In the genomic region with DNA sequence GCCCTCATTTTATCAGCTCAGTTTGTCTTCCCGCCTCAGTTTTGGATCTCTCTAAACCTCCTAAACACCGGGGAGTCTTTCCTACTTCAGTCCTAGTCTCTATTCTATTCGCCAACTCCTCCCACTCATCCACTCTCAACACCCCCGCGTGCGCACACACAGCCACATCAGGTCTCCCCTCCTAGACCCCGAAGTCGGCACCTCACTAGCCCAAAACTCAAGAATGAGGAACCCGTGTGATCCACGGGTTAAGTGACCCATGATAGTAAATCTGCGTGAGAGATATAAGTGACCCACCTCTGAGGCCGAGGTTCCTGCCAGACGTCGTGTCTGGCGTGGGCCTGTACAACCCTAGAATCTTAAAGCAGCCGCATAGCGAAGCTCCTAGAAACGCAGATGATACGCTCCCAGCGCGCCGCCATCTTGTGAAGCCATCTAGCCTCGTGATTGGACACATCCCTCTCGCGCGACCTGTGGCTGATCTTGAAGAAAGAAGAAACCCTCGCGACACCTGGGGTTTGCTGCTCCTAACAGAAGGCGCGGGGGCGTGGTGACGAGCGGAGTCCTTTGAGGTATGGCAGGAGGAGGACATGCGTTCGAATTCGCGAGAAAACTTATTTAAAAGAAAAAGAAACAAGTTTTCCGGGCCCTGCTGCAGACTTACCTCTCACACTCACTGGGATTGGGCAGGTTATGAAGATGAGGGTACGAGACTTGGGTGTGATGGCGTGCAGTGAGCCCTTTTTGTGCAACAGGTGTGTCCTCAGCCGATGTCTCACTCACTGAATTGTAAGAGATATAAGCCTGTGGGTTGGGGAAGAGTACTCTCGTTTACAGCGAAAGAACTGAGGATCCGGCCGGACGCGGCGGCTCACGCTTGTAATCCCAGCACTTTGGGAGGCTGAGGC, we compare ENCODE assay signal across 1 cellular context.
A peak's percentile ranks its signal among the peaks of the same experiment; 100 is the strongest.
TF ChIP-seq lines count a peak whose summit lies in the region.

A gene with protein sequence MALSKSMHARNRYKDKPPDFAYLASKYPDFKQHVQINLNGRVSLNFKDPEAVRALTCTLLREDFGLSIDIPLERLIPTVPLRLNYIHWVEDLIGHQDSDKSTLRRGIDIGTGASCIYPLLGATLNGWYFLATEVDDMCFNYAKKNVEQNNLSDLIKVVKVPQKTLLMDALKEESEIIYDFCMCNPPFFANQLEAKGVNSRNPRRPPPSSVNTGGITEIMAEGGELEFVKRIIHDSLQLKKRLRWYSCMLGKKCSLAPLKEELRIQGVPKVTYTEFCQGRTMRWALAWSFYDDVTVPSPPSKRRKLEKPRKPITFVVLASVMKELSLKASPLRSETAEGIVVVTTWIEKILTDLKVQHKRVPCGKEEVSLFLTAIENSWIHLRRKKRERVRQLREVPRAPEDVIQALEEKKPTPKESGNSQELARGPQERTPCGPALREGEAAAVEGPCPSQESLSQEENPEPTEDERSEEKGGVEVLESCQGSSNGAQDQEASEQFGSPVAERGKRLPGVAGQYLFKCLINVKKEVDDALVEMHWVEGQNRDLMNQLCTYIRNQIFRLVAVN (minus strand): TSS at position 427 of the 908 bp plus-strand sequence. CDS start 9,557 bp downstream, outside the sequence.

TF ChIP-seq in GM12878, 131 proteins besides CTCF, POLR2A, EP300 and RAD21 (continued from another document and continues in another):
- TF ChIP-seq MXI1 (IDR thresholded peaks at IDR 0.05; ENCODE audit: low read depth, low read length): peak; percentile 96
- TF ChIP-seq CREM (IDR thresholded peaks at IDR 0.05; ENCODE audit: low read depth): peak; percentile 8; the same call in 1 of the 2 replicates
- TF ChIP-seq MEF2A (IDR thresholded peaks at IDR 0.05; ENCODE audit: insufficient read depth, low read depth, low read length): no peak
- no peak for TF ChIP-seq MTA3 (IDR thresholded peaks at IDR 0.05; ENCODE audit: borderline replicate concordance, low read length)
- no peak for TF ChIP-seq NFYA (IDR thresholded peaks at IDR 0.05; ENCODE audit: borderline replicate concordance, low read depth, low read length)
- TF ChIP-seq, protein P1, sequence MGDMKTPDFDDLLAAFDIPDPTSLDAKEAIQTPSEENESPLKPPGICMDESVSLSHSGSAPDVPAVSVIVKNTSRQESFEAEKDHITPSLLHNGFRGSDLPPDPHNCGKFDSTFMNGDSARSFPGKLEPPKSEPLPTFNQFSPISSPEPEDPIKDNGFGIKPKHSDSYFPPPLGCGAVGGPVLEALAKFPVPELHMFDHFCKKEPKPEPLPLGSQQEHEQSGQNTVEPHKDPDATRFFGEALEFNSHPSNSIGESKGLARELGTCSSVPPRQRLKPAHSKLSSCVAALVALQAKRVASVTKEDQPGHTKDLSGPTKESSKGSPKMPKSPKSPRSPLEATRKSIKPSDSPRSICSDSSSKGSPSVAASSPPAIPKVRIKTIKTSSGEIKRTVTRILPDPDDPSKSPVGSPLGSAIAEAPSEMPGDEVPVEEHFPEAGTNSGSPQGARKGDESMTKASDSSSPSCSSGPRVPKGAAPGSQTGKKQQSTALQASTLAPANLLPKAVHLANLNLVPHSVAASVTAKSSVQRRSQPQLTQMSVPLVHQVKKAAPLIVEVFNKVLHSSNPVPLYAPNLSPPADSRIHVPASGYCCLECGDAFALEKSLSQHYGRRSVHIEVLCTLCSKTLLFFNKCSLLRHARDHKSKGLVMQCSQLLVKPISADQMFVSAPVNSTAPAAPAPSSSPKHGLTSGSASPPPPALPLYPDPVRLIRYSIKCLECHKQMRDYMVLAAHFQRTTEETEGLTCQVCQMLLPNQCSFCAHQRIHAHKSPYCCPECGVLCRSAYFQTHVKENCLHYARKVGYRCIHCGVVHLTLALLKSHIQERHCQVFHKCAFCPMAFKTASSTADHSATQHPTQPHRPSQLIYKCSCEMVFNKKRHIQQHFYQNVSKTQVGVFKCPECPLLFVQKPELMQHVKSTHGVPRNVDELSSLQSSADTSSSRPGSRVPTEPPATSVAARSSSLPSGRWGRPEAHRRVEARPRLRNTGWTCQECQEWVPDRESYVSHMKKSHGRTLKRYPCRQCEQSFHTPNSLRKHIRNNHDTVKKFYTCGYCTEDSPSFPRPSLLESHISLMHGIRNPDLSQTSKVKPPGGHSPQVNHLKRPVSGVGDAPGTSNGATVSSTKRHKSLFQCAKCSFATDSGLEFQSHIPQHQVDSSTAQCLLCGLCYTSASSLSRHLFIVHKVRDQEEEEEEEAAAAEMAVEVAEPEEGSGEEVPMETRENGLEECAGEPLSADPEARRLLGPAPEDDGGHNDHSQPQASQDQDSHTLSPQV (IDR thresholded peaks at IDR 0.05): no peak
- peak; percentile 89 for TF ChIP-seq CBFB (IDR thresholded peaks at IDR 0.05; ENCODE audit: low read depth)
- TF ChIP-seq SIN3A (IDR thresholded peaks at IDR 0.05; ENCODE audit: low read depth, low read length): no peak; the same call in 1 of the 2 replicates
- TF ChIP-seq, protein P2, sequence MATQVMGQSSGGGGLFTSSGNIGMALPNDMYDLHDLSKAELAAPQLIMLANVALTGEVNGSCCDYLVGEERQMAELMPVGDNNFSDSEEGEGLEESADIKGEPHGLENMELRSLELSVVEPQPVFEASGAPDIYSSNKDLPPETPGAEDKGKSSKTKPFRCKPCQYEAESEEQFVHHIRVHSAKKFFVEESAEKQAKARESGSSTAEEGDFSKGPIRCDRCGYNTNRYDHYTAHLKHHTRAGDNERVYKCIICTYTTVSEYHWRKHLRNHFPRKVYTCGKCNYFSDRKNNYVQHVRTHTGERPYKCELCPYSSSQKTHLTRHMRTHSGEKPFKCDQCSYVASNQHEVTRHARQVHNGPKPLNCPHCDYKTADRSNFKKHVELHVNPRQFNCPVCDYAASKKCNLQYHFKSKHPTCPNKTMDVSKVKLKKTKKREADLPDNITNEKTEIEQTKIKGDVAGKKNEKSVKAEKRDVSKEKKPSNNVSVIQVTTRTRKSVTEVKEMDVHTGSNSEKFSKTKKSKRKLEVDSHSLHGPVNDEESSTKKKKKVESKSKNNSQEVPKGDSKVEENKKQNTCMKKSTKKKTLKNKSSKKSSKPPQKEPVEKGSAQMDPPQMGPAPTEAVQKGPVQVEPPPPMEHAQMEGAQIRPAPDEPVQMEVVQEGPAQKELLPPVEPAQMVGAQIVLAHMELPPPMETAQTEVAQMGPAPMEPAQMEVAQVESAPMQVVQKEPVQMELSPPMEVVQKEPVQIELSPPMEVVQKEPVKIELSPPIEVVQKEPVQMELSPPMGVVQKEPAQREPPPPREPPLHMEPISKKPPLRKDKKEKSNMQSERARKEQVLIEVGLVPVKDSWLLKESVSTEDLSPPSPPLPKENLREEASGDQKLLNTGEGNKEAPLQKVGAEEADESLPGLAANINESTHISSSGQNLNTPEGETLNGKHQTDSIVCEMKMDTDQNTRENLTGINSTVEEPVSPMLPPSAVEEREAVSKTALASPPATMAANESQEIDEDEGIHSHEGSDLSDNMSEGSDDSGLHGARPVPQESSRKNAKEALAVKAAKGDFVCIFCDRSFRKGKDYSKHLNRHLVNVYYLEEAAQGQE (IDR thresholded peaks at IDR 0.05; ENCODE audit: low read depth, low read length): no peak
- TF ChIP-seq NR2C1 (IDR thresholded peaks at IDR 0.05): no peak
- TF ChIP-seq BACH1 (IDR thresholded peaks at IDR 0.05; ENCODE audit: borderline replicate concordance): no peak
- TF ChIP-seq NFIC (IDR thresholded peaks at IDR 0.05; ENCODE audit: low read depth, low read length): peak; percentile 41; the same call in 1 of the 2 replicates
- TF ChIP-seq, protein P3, sequence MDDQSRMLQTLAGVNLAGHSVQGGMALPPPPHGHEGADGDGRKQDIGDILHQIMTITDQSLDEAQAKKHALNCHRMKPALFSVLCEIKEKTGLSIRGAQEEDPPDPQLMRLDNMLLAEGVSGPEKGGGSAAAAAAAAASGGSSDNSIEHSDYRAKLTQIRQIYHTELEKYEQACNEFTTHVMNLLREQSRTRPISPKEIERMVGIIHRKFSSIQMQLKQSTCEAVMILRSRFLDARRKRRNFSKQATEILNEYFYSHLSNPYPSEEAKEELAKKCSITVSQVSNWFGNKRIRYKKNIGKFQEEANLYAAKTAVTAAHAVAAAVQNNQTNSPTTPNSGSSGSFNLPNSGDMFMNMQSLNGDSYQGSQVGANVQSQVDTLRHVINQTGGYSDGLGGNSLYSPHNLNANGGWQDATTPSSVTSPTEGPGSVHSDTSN (IDR thresholded peaks at IDR 0.05; ENCODE audit: insufficient replicate concordance, low read depth, low read length): no peak
- TF ChIP-seq NRF1 (conservative IDR thresholded peaks at IDR 0.05; ENCODE audit: low read depth, low read length): no peak
- TF ChIP-seq TARDBP (IDR thresholded peaks at IDR 0.05; ENCODE audit: borderline replicate concordance): no peak
- no peak for TF ChIP-seq FOS (IDR thresholded peaks at IDR 0.05; ENCODE audit: borderline replicate concordance, extremely low read depth, insufficient read length)
- no peak for TF ChIP-seq CBX5 (IDR thresholded peaks at IDR 0.05; ENCODE audit: low read depth)
- TF ChIP-seq, protein P4, sequence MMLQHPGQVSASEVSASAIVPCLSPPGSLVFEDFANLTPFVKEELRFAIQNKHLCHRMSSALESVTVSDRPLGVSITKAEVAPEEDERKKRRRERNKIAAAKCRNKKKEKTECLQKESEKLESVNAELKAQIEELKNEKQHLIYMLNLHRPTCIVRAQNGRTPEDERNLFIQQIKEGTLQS (IDR thresholded peaks at IDR 0.05; ENCODE audit: borderline replicate concordance, extremely low read depth, low read depth, low read length): no peak
- no peak for TF ChIP-seq ZSCAN29 (IDR thresholded peaks at IDR 0.05)
- no peak for TF ChIP-seq ZNF274 (IDR thresholded peaks at IDR 0.05; ENCODE audit: insufficient read depth, insufficient read length)
- TF ChIP-seq PAX8 (IDR thresholded peaks at IDR 0.05): peak; percentile 54; the same call in 1 of the 2 replicates
- TF ChIP-seq, protein P5, sequence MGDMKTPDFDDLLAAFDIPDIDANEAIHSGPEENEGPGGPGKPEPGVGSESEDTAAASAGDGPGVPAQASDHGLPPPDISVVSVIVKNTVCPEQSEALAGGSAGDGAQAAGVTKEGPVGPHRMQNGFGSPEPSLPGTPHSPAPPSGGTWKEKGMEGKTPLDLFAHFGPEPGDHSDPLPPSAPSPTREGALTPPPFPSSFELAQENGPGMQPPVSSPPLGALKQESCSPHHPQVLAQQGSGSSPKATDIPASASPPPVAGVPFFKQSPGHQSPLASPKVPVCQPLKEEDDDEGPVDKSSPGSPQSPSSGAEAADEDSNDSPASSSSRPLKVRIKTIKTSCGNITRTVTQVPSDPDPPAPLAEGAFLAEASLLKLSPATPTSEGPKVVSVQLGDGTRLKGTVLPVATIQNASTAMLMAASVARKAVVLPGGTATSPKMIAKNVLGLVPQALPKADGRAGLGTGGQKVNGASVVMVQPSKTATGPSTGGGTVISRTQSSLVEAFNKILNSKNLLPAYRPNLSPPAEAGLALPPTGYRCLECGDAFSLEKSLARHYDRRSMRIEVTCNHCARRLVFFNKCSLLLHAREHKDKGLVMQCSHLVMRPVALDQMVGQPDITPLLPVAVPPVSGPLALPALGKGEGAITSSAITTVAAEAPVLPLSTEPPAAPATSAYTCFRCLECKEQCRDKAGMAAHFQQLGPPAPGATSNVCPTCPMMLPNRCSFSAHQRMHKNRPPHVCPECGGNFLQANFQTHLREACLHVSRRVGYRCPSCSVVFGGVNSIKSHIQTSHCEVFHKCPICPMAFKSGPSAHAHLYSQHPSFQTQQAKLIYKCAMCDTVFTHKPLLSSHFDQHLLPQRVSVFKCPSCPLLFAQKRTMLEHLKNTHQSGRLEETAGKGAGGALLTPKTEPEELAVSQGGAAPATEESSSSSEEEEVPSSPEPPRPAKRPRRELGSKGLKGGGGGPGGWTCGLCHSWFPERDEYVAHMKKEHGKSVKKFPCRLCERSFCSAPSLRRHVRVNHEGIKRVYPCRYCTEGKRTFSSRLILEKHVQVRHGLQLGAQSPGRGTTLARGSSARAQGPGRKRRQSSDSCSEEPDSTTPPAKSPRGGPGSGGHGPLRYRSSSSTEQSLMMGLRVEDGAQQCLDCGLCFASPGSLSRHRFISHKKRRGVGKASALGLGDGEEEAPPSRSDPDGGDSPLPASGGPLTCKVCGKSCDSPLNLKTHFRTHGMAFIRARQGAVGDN (IDR thresholded peaks at IDR 0.05): peak; percentile 52; the same call in 1 of the 2 replicates
- peak; percentile 85; the same call in 1 of the 2 replicates for TF ChIP-seq RCOR1 (conservative IDR thresholded peaks at IDR 0.05; ENCODE audit: low read depth, low read length)
- TF ChIP-seq, protein P6, sequence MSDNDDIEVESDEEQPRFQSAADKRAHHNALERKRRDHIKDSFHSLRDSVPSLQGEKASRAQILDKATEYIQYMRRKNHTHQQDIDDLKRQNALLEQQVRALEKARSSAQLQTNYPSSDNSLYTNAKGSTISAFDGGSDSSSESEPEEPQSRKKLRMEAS (IDR thresholded peaks at IDR 0.05; ENCODE audit: low read depth, low read length): peak; percentile 43; the same call in 1 of the 2 replicates
- TF ChIP-seq NR2C2 (IDR thresholded peaks at IDR 0.05; ENCODE audit: borderline replicate concordance, control insufficient read depth, insufficient read length, low read depth): no peak
- TF ChIP-seq BMI1 (IDR thresholded peaks at IDR 0.05; ENCODE audit: borderline replicate concordance): 0 out of 2 replicates have a peak, but pooled peaks have one; percentile 13
- TF ChIP-seq NBN (IDR thresholded peaks at IDR 0.05): peak; percentile 37; the same call in 1 of the 2 replicates
- no peak for TF ChIP-seq GATAD2B (conservative IDR thresholded peaks at IDR 0.05; ENCODE audit: low read depth)
- no peak for TF ChIP-seq IRF4 (IDR thresholded peaks at IDR 0.05; ENCODE audit: low read depth, low read length)
- TF ChIP-seq HDAC2 (IDR thresholded peaks at IDR 0.05): peak; percentile 85; the same call in 1 of the 2 replicates
- TF ChIP-seq, protein P7, sequence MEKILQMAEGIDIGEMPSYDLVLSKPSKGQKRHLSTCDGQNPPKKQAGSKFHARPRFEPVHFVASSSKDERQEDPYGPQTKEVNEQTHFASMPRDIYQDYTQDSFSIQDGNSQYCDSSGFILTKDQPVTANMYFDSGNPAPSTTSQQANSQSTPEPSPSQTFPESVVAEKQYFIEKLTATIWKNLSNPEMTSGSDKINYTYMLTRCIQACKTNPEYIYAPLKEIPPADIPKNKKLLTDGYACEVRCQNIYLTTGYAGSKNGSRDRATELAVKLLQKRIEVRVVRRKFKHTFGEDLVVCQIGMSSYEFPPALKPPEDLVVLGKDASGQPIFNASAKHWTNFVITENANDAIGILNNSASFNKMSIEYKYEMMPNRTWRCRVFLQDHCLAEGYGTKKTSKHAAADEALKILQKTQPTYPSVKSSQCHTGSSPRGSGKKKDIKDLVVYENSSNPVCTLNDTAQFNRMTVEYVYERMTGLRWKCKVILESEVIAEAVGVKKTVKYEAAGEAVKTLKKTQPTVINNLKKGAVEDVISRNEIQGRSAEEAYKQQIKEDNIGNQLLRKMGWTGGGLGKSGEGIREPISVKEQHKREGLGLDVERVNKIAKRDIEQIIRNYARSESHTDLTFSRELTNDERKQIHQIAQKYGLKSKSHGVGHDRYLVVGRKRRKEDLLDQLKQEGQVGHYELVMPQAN (conservative IDR thresholded peaks at IDR 0.05): peak; percentile 75
- TF ChIP-seq RFX5 (IDR thresholded peaks at IDR 0.05; ENCODE audit: low read depth, low read length): no peak
- TF ChIP-seq JUNB (IDR thresholded peaks at IDR 0.05): no peak
- TF ChIP-seq, protein P8, sequence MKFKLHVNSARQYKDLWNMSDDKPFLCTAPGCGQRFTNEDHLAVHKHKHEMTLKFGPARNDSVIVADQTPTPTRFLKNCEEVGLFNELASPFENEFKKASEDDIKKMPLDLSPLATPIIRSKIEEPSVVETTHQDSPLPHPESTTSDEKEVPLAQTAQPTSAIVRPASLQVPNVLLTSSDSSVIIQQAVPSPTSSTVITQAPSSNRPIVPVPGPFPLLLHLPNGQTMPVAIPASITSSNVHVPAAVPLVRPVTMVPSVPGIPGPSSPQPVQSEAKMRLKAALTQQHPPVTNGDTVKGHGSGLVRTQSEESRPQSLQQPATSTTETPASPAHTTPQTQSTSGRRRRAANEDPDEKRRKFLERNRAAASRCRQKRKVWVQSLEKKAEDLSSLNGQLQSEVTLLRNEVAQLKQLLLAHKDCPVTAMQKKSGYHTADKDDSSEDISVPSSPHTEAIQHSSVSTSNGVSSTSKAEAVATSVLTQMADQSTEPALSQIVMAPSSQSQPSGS (IDR thresholded peaks at IDR 0.05; ENCODE audit: low read length): peak; percentile 58; the same call in 1 of the 2 replicates
- peak; percentile 84 for TF ChIP-seq TAF1 (IDR thresholded peaks at IDR 0.05; ENCODE audit: borderline replicate concordance, low read depth, low read length)
